In the genomic region with DNA sequence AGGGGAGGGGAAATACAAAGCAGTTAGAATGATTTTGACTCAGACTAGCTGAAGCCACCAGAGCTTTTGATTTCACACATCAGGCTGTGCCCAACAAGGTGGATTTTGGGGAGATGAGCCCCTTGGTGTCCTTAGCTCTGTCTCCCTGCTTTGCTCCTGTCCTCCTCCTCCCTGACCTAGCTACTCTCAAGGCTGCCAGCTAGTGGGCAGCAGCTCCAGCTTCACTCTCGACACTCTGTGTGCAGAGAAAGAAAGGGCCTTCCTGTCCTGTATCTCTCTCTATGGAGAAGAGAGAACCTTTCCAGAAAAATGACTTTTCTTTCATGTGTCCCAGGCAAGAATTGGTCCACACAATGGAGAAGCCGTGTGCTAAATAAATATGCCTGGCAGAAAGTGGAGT, we compare ENCODE assay signal across 25 cellular contexts.
DNase-seq lines count a peak whose midpoint lies in the region; ATAC-seq and TF ChIP-seq lines count a peak whose summit lies in the region.
"Had no signal": no experiment of that assay in that cellular context is flagged by ENCODE, and none has a peak within 500 bp of the region (broad histone marks: within the 10 kb centered on the region; RNA-seq: fewer than 3 reads in every experiment).

No MANE protein-coding gene starts in this region.

- H3K9me3 ChIP-seq in RWPE2 (ENCODE audit: severe bottlenecking) = peaks cover 2% of the 10 kb centered on the region
- H3K9me3 ChIP-seq: heart left ventricle, prostate gland, uterus had no signal

- H3K27ac ChIP-seq in RWPE2 (ENCODE audit: poor library complexity, severe bottlenecking) = no peak overlapping the region
- H3K27ac ChIP-seq: heart left ventricle, prostate gland, uterus had no signal

- DNase-seq in RWPE2 (ENCODE audit: low spot score) (no peak), fibroblast of villous mesenchyme (ENCODE audit: low read depth) (no peak), osteocyte (ENCODE audit: extremely low spot score, unreplicated experiment) (no peak), NCI-H2081 treated with DMSO at 0.1 percent for 48 hours (lab: John Stamatoyannopoulos, UW) (no peak), foreskin fibroblast (no peak), superior temporal gyrus (ENCODE audit: extremely low spot score) (no peak), NCI-H2171 (lab: John Stamatoyannopoulos, UW) (no peak)
- DNase-seq: activated CD4-positive, alpha-beta T cell treated with anti-CD3 and anti-CD28 coated beads, Interleukin-2, amount 10 ng/mL, durations not matched to agents 24 days and 14 days; activated naive CD4-positive, alpha-beta T cell; activated T-cell treated with anti-CD3 and anti-CD28 coated beads, Interleukin-2, amount 50 U/mL, for 4 hours; DMS79 treated with DMSO at 0.1 percent for 48 hours; heart left ventricle; NCI-H1417; NCI-H774; OCI-M1; stimulated activated CD4-positive, alpha-beta T cell treated with anti-CD3 and anti-CD28 coated beads, Interleukin-15, amount 100 ng/mL, for 24 hours; stimulated activated naive B cell treated with anti-CD40 and anti-IgM and Interleukin-4, amounts not matched to agents 10 μg/mL and 1 μg/mL and 100 μg/mL, for 72 hours; uterus had no signal

- no peaks in the 10 kb centered on the region for H3K9me3 Mint-ChIP-seq in osteocyte (ENCODE audit: unreplicated experiment)
- H3K9me3 Mint-ChIP-seq: activated CD4-positive, alpha-beta T cell treated with anti-CD3 and anti-CD28 coated beads, Interleukin-2, amount 10 ng/mL, durations not matched to agents 24 days and 14 days; brain; neural crest cell; stimulated activated naive B cell treated with anti-CD40 and anti-IgM and Interleukin-4, amounts not matched to agents 10 μg/mL and 1 μg/mL and 100 μg/mL, for 72 hours had no signal

- ATAC-seq in RWPE2 (ENCODE audit: low read depth) = peak; percentile 56; the same call in 2 of the 3 replicates
- ATAC-seq: activated T-cell treated with anti-CD3 and anti-CD28 coated beads, Interleukin-2, amount 50 U/mL, for 4 hours; GM12878; heart left ventricle; stimulated activated naive B cell treated with anti-CD40 and anti-IgM and Interleukin-4, amounts not matched to agents 10 μg/mL and 1 μg/mL and 100 μg/mL, for 72 hours had no signal

- H3K36me3 Mint-ChIP-seq in osteocyte (ENCODE audit: unreplicated experiment) = peaks cover 12% of the 10 kb centered on the region
- H3K36me3 Mint-ChIP-seq: brain; CD14-positive monocyte; stimulated activated naive B cell treated with anti-CD40 and anti-IgM and Interleukin-4, amounts not matched to agents 10 μg/mL and 1 μg/mL and 100 μg/mL, for 72 hours had no signal

- H3K36me3 ChIP-seq in RWPE2 (ENCODE audit: low read depth) = no peaks in the 10 kb centered on the region
- H3K36me3 ChIP-seq: heart left ventricle, prostate gland, uterus had no signal

- H3K4me3 ChIP-seq in RWPE2 (ENCODE audit: severe bottlenecking) = no peak overlapping the region
- H3K4me3 ChIP-seq in fibroblast of villous mesenchyme (ENCODE audit: low read depth, low read length) = no peak overlapping the region
- H3K4me3 ChIP-seq in foreskin fibroblast (ENCODE audit: low read depth in 1 of 2, low read length in 2 of 2) = no peak overlapping the region
- H3K4me3 ChIP-seq: GM12878, heart left ventricle, lung, prostate gland, uterus had no signal

- H3K4me1 Mint-ChIP-seq in osteocyte (ENCODE audit: unreplicated experiment) = peaks cover 14% of the 10 kb centered on the region
- H3K4me1 Mint-ChIP-seq: activated CD4-positive, alpha-beta T cell treated with anti-CD3 and anti-CD28 coated beads, Interleukin-2, amount 10 ng/mL, durations not matched to agents 24 days and 14 days; CD14-positive monocyte; stimulated activated naive B cell treated with anti-CD40 and anti-IgM and Interleukin-4, amounts not matched to agents 10 μg/mL and 1 μg/mL and 100 μg/mL, for 72 hours had no signal

- no peaks in the 10 kb centered on the region for H3K27me3 ChIP-seq in RWPE2 (ENCODE audit: insufficient read depth, poor library complexity, severe bottlenecking)
- H3K27me3 ChIP-seq: heart left ventricle, uterus had no signal

- H3K27me3 Mint-ChIP-seq in osteocyte (ENCODE audit: unreplicated experiment) = no peaks in the 10 kb centered on the region
- H3K27me3 Mint-ChIP-seq: activated CD4-positive, alpha-beta T cell treated with anti-CD3 and anti-CD28 coated beads, Interleukin-2, amount 10 ng/mL, durations not matched to agents 24 days and 14 days; brain; stimulated activated naive B cell treated with anti-CD40 and anti-IgM and Interleukin-4, amounts not matched to agents 10 μg/mL and 1 μg/mL and 100 μg/mL, for 72 hours had no signal

- TF ChIP-seq CTCF in GM12873 (IDR thresholded peaks at IDR 0.05; ENCODE audit: insufficient read depth, low read depth, low read length, missing control alignments) (peak; percentile 11), RWPE2 (IDR thresholded peaks at IDR 0.05; ENCODE audit: poor library complexity, severe bottlenecking) (peak; percentile 19), fibroblast of villous mesenchyme (IDR thresholded peaks at IDR 0.05; ENCODE audit: insufficient read depth, low read depth, low read length) (peak; percentile 14), osteocyte (IDR thresholded peaks at IDR 0.05) (no peak), foreskin fibroblast (IDR thresholded peaks at IDR 0.05; ENCODE audit: low read depth, low read length) (no peak)

- peak overlapping the region; percentile 56 for H3K27ac Mint-ChIP-seq in osteocyte (ENCODE audit: unreplicated experiment)
- H3K27ac Mint-ChIP-seq: activated CD4-positive, alpha-beta T cell treated with anti-CD3 and anti-CD28 coated beads, Interleukin-2, amount 10 ng/mL, durations not matched to agents 24 days and 14 days; brain; CD14-positive monocyte; stimulated activated naive B cell treated with anti-CD40 and anti-IgM and Interleukin-4, amounts not matched to agents 10 μg/mL and 1 μg/mL and 100 μg/mL, for 72 hours had no signal

- no peaks in the 10 kb centered on the region for H3K4me1 ChIP-seq in RWPE2 (ENCODE audit: insufficient read depth, poor library complexity, severe bottlenecking)
- H3K4me1 ChIP-seq: heart left ventricle, prostate gland, uterus had no signal

- H3K4me3 Mint-ChIP-seq in osteocyte (ENCODE audit: unreplicated experiment) = no peak overlapping the region
- H3K4me3 Mint-ChIP-seq: activated CD4-positive, alpha-beta T cell treated with anti-CD3 and anti-CD28 coated beads, Interleukin-2, amount 10 ng/mL, durations not matched to agents 24 days and 14 days; activated T-cell treated with anti-CD3 and anti-CD28 coated beads, Interleukin-2, amount 50 U/mL, for 4 hours; brain; CD14-positive monocyte; neural crest cell; stimulated activated naive B cell treated with anti-CD40 and anti-IgM and Interleukin-4, amounts not matched to agents 10 μg/mL and 1 μg/mL and 100 μg/mL, for 72 hours had no signal

Comparison
In these comparisons a context has a peak if more than half of its experiments do, and no peak if none do; other contexts are left out.
1. CTCF ChIP-seq: peak in GM12873 (single experiment), RWPE2 (single experiment) and fibroblast of villous mesenchyme (single experiment); none in osteocyte (single experiment) and foreskin fibroblast (single experiment).